35 cellular contexts compared by ENCODE assay signal in the genomic region with DNA sequence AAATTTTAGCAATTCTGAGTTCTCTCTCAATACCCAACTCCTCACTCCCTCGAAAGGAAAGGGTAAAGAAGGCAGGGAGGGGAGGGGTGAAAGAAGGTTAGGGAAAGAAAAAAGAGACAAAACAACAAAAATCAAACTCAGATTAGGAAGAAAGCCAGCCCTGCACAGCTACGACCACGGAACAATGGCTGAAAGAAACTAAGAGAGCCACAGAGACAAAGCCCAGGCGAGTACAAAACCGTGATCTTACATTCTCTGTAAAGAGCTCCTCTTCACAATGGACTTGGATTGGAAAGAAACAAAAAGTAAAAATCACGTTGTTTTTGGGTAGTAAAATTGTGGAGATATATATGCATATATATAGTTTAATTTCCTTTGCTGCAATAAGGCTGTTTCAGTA. TPM values are rescaled to one million over a fixed set of nuclear protein-coding genes. Genes with fewer than 3 reads are reported as not detected.
"Had no signal": no experiment of that assay in that cellular context is flagged by ENCODE, and none has a peak within 500 bp of the region (broad histone marks: within the 10 kb centered on the region; RNA-seq: fewer than 3 reads in every experiment).

No MANE protein-coding gene starts in this region.

- H3K27ac ChIP-seq: adrenal gland, ascending aorta, brain microvascular endothelial cell, coronary artery, gastroesophageal sphincter, neutrophil, ovary, prostate gland, uterus had no signal

- H3K36me3 ChIP-seq: ovary, prostate gland, uterus had no signal

- H3K4me3 ChIP-seq: adrenal gland, ascending aorta, coronary artery, dorsolateral prefrontal cortex, gastroesophageal sphincter, ovary, prostate gland, sigmoid colon, uterus had no signal

- ATAC-seq: activated CD8-positive, alpha-beta memory T cell treated with anti-CD3 and anti-CD28 coated beads, Interleukin-2, amount 10 ng/mL, durations not matched to agents 7 days and 5 days; activated CD8-positive, alpha-beta T cell treated with anti-CD3 and anti-CD28 coated beads, Interleukin-2, amount 10 ng/mL, durations not matched to agents 7 days and 5 days; activated T-cell treated with anti-CD3 and anti-CD28 coated beads, Interleukin-2, amount 50 U/mL, for 72 hours; gastroesophageal sphincter; left colon; naive thymus-derived CD8-positive, alpha-beta T cell; stimulated activated effector memory CD8-positive, alpha-beta T cell treated with anti-CD3 and anti-CD28 coated beads, Interleukin-12 subunit alpha, Interleukin-12 subunit beta, amount 100 ng/mL, for 72 hours; stimulated activated naive CD8-positive, alpha-beta T cell treated with anti-CD3 and anti-CD28 coated beads, Interleukin-15, amount 100 ng/mL, for 72 hours had no signal

- H3K4me3 Mint-ChIP-seq: activated CD8-positive, alpha-beta memory T cell treated with anti-CD3 and anti-CD28 coated beads, Interleukin-2, amount 10 ng/mL, durations not matched to agents 7 days and 5 days; activated CD8-positive, alpha-beta T cell treated with anti-CD3 and anti-CD28 coated beads, Interleukin-2, amount 10 ng/mL, durations not matched to agents 7 days and 5 days; activated naive CD8-positive, alpha-beta T cell; activated T-cell treated with anti-CD3 and anti-CD28 coated beads, Interleukin-2, amount 50 U/mL, for 72 hours; naive thymus-derived CD8-positive, alpha-beta T cell; stimulated activated effector memory CD8-positive, alpha-beta T cell treated with anti-CD3 and anti-CD28 coated beads, Interleukin-12 subunit alpha, Interleukin-12 subunit beta, amount 100 ng/mL, for 72 hours; stimulated activated naive CD8-positive, alpha-beta T cell treated with anti-CD3 and anti-CD28 coated beads, Interleukin-15, amount 100 ng/mL, for 72 hours; type B pancreatic cell had no signal

- H3K27me3 Mint-ChIP-seq: activated CD8-positive, alpha-beta memory T cell treated with anti-CD3 and anti-CD28 coated beads, Interleukin-2, amount 10 ng/mL, durations not matched to agents 7 days and 5 days; activated naive CD8-positive, alpha-beta T cell; naive thymus-derived CD8-positive, alpha-beta T cell; stimulated activated naive CD8-positive, alpha-beta T cell treated with anti-CD3 and anti-CD28 coated beads, Interleukin-15, amount 100 ng/mL, for 72 hours; type B pancreatic cell had no signal

- H3K9me3 Mint-ChIP-seq: activated T-cell treated with anti-CD3 and anti-CD28 coated beads, Interleukin-2, amount 50 U/mL, for 72 hours; naive thymus-derived CD8-positive, alpha-beta T cell; stimulated activated effector memory CD8-positive, alpha-beta T cell treated with anti-CD3 and anti-CD28 coated beads, Interleukin-12 subunit alpha, Interleukin-12 subunit beta, amount 100 ng/mL, for 72 hours; stimulated activated naive CD8-positive, alpha-beta T cell treated with anti-CD3 and anti-CD28 coated beads, Interleukin-15, amount 100 ng/mL, for 72 hours; type B pancreatic cell had no signal

- H3K27ac Mint-ChIP-seq: activated CD8-positive, alpha-beta memory T cell treated with anti-CD3 and anti-CD28 coated beads, Interleukin-2, amount 10 ng/mL, durations not matched to agents 7 days and 5 days; activated CD8-positive, alpha-beta T cell treated with anti-CD3 and anti-CD28 coated beads, Interleukin-2, amount 10 ng/mL, durations not matched to agents 7 days and 5 days; activated naive CD8-positive, alpha-beta T cell; activated T-cell treated with anti-CD3 and anti-CD28 coated beads, Interleukin-2, amount 50 U/mL, for 72 hours had no signal

- H3K4me1 ChIP-seq: uterus had no signal

- H3K9me3 ChIP-seq: adrenal gland, ascending aorta, gastroesophageal sphincter, neutrophil, ovary, prostate gland, sigmoid colon, uterus had no signal

- DNase-seq: activated CD4-positive, alpha-beta T cell treated with anti-CD3 and anti-CD28 coated beads for 1 hour; activated CD8-positive, alpha-beta memory T cell treated with anti-CD3 and anti-CD28 coated beads, Interleukin-2, amount 10 ng/mL, durations not matched to agents 7 days and 5 days; activated CD8-positive, alpha-beta T cell treated with anti-CD3 and anti-CD28 coated beads, Interleukin-2, amount 10 ng/mL, durations not matched to agents 7 days and 5 days; activated effector memory CD4-positive, alpha-beta T cell treated with Interleukin-2 at 50 U/mL for 16 hours; activated naive CD4-positive, alpha-beta T cell treated with Interleukin-2 at 50 U/mL for 16 hours; activated T-cell treated with anti-CD3 and anti-CD28 coated beads, Interleukin-2, amount 50 U/mL, for 72 hours; adrenal gland; brain microvascular endothelial cell; dorsolateral prefrontal cortex; effector memory CD4-positive, alpha-beta T cell; erythroblast; head of caudate nucleus; hippocampal formation; left colon; mammary epithelial cell; naive thymus-derived CD8-positive, alpha-beta T cell; ovary; sigmoid colon; small intestine; stimulated activated CD4-positive, alpha-beta T cell treated with anti-CD3 and anti-CD28 coated beads, Interleukin-4, amount 100 ng/mL, for 24 hours; stimulated activated naive CD8-positive, alpha-beta T cell treated with anti-CD3 and anti-CD28 coated beads, Interleukin-15, amount 100 ng/mL, for 72 hours; substantia nigra; uterus had no signal

- H3K27me3 ChIP-seq: adrenal gland, ascending aorta, brain microvascular endothelial cell, dorsolateral prefrontal cortex, gastroesophageal sphincter, neutrophil, ovary, sigmoid colon, uterus had no signal

RNA-seq across cellular contexts. Expression of gene ADGRD2, which starts 52.1 kb away (rescaled TPM):
- total RNA-seq: activated CD8-positive, alpha-beta memory T cell treated with anti-CD3 and anti-CD28 coated beads, Interleukin-2, amount 10 ng/mL, durations not matched to agents 7 days and 5 days; activated CD8-positive, alpha-beta T cell treated with anti-CD3 and anti-CD28 coated beads, Interleukin-2, amount 10 ng/mL, durations not matched to agents 7 days and 5 days; activated T-cell treated with anti-CD3 and anti-CD28 coated beads, Interleukin-2, amount 50 U/mL, for 72 hours; ascending aorta; cardiac septum; gastroesophageal sphincter; left colon; liver; naive thymus-derived CD8-positive, alpha-beta T cell; ovary; sigmoid colon; T-helper 1 cell treated with Interleukin-12 subunit alpha and Interleukin-12 subunit beta and Interleukin-4 antibody, amounts not matched to agents 30 ng/mL and 1 ng/mL, for 36 hours had no signal
- polyA plus RNA-seq: keratinocyte; liver; naive thymus-derived CD8-positive, alpha-beta T cell; ovary; sigmoid colon; small intestine had no signal
